Comparison of ENCODE assay signal across 27 cellular contexts in the genomic region with DNA sequence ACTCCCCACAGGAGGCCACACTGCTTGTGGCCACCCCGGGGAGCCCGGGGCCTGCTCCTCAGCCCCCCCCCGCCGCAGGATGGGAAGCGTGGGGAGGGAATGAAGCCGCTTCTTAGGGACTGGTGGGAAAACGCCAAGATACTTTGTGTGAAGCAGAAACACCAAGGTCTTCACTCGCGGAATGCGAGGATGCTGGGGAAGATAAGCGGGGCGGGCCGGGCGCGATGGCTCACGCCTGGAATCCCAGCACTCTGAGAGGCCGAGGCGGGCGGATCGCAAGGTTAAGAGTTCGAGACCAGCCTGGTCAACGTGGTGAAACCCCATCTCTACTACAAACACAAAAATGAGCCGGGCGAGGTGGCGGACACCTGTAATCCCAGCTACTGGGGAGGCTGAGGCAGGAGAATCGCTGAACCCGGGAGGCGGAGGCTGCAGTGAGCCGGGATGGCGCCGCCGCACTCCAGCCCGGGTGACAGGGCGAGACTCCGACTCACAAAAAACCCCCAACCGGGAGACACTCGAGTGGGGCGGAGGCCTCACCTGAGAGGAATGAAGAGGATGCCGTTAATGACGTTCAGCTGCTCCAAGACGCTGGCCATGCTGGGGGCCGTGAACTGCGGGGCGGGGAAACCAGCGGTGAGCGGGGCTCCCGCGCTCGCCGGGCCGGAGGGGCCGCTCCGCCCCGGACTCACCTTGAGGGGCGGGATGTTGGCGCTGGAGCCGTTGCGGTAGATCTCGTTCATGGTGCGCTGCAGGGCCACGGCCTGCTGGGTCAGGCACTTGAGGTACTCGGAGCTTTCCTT. TPM values are rescaled to one million over a fixed set of nuclear protein-coding genes. Genes with fewer than 3 reads are reported as not detected.
DNase-seq lines count a peak whose midpoint lies in the region; ATAC-seq, FAIRE-seq and TF ChIP-seq lines count a peak whose summit lies in the region.
"Had no signal": no experiment of that assay in that cellular context is flagged by ENCODE, and none has a peak within 500 bp of the region (broad histone marks: within the 10 kb centered on the region; RNA-seq: fewer than 3 reads in every experiment).

No MANE protein-coding gene starts in this region.

- no peaks in the 10 kb centered on the region for H3K9me3 Mint-ChIP-seq in MCF 10A (ENCODE audit: unreplicated experiment)
- H3K9me3 Mint-ChIP-seq: naive B cell; stimulated activated naive CD8-positive, alpha-beta T cell treated with anti-CD3 and anti-CD28 coated beads, Interleukin-15, amount 100 ng/mL, for 72 hours; T-helper 1 cell treated with Interleukin-12 subunit alpha and Interleukin-12 subunit beta and Interleukin-4 antibody, amounts not matched to agents 30 μg/mL and 1 μg/mL, for 36 hours had no signal

- no peak overlapping the region for H3K18ac ChIP-seq in neuronal stem cell (ENCODE audit: low read length)

- no peak overlapping the region for H2AFZ ChIP-seq in K562 (ENCODE audit: low read depth, low read length)
- no peak overlapping the region for H2AFZ ChIP-seq in neuronal stem cell (ENCODE audit: low read length)
- H2AFZ ChIP-seq: parathyroid adenoma had no signal

- H3K27me3 ChIP-seq in breast epithelium = no peaks in the 10 kb centered on the region
- H3K27me3 ChIP-seq in K562 (ENCODE audit: control insufficient read depth in 2 of 2, insufficient read depth in 2 of 2, low read length in 2 of 2) = no peaks in the 10 kb centered on the region
- H3K27me3 ChIP-seq in neuronal stem cell (ENCODE audit: control insufficient read depth in 3 of 3, insufficient read depth in 3 of 3, low read depth in 1 of 3, low read length in 3 of 3) = no peaks in the 10 kb centered on the region
- H3K27me3 ChIP-seq: BE2C, left lung, transverse colon had no signal

- no peaks in the 10 kb centered on the region for H3K79me2 ChIP-seq in K562 (ENCODE audit: control insufficient read depth, insufficient read depth, low read length)
- H3K79me2 ChIP-seq: parathyroid adenoma had no signal

- no peak overlapping the region for H3K9ac ChIP-seq in K562 (ENCODE audit: insufficient read depth in 1 of 2, low read depth in 2 of 2, low read length in 2 of 2)
- no peak overlapping the region for H3K9ac ChIP-seq in neuronal stem cell (ENCODE audit: low read depth, low read length, poor library complexity)
- H3K9ac ChIP-seq: parathyroid adenoma had no signal

- peaks cover 3% of the 10 kb centered on the region for H3K36me3 ChIP-seq in breast epithelium
- H3K36me3 ChIP-seq in K562 (ENCODE audit: control insufficient read depth, insufficient read depth, low read length) = peaks cover 64% of the 10 kb centered on the region; the same call in 1 of the 3 replicates
- H3K36me3 ChIP-seq in neuronal stem cell (replicated peaks in 1 of 2; ENCODE audit: control insufficient read depth in 2 of 2, insufficient read depth in 2 of 2, low read length in 2 of 2) = peaks cover 5 to 43% of the 10 kb centered on the region in 2 donors

- no peak for TF ChIP-seq EP300 in K562 (IDR thresholded peaks at IDR 0.05; ENCODE audit: low read length)

- no peaks in the 10 kb centered on the region for H3K9me1 ChIP-seq in K562 (ENCODE audit: control insufficient read depth, insufficient read depth, low read length)

- DNase-seq in breast epithelium (ENCODE audit: low spot score in 2 of 2) (peak; percentile 15 to 47), MCF 10A (ENCODE audit: unreplicated experiment) (no peak), K562 (ENCODE audit: extremely low read depth in 1 of 4, low spot score in 3 of 4) (no peak), neuronal stem cell (ENCODE audit: low spot score) (no peak), NCI-H2171 treated with DMSO at 0.1 percent for 48 hours (lab: John Stamatoyannopoulos, UW) (no peak), NCI-H1092 treated with DMSO at 0.1 percent for 48 hours (lab: John Stamatoyannopoulos, UW) (no peak)
- DNase-seq: activated CD4-positive, alpha-beta T cell treated with anti-CD3 and anti-CD28 coated beads for 1 hour; BE2C; cerebellar nuclear complex; effector CD4-positive, alpha-beta T cell; erythroblast; GF-D8; mesendoderm; naive B cell; NCI-H1105; NCI-H2029; NCI-H226; NCI-H774; transverse colon had no signal

- intact Hi-C loops in breast epithelium (cut with DNase I; ENCODE audit: low total_unique reads) (no loop called here), MCF 10A (cut with micrococcal nuclease) (no loop called here), K562 (cut with micrococcal nuclease) (no loop called here)

- H3K27ac Mint-ChIP-seq in MCF 10A (ENCODE audit: low read depth, unreplicated experiment) = no peak overlapping the region
- H3K27ac Mint-ChIP-seq: T-helper 1 cell treated with Interleukin-12 subunit alpha and Interleukin-12 subunit beta and Interleukin-4 antibody, amounts not matched to agents 30 μg/mL and 1 μg/mL, for 36 hours had no signal

- BruUV-seq in MCF 10A (replicated peaks; lab: Mats Ljungman, UMichigan) = no TSS peak
- no TSS peak for BruUV-seq in K562 (replicated peaks; lab: Mats Ljungman, UMichigan)

- H3K4me3 ChIP-seq in breast epithelium (no peak overlapping the region), K562 (no peak overlapping the region), neuronal stem cell (ENCODE audit: low read length in 2 of 2) (no peak overlapping the region)
- H3K4me3 ChIP-seq: left lung, transverse colon had no signal

- no peak for FAIRE-seq in K562 (lab: Jason Lieb, UNC)
- FAIRE-seq: H1 had no signal

- no peak for TF ChIP-seq RAD21 in K562 (CRISPR knock-in tag; conservative IDR thresholded peaks at IDR 0.05 in 1 of 2, IDR thresholded peaks at IDR 0.05 in 1 of 2)

- H2BK120ac ChIP-seq in neuronal stem cell (ENCODE audit: low read depth, low read length) = no peak overlapping the region

- TF ChIP-seq CTCF in breast epithelium (IDR thresholded peaks at IDR 0.05) (no peak), MCF 10A (IDR thresholded peaks at IDR 0.05; ENCODE audit: unreplicated experiment) (no peak), K562 (IDR thresholded peaks at IDR 0.05 in 2 of 3, conservative IDR thresholded peaks at IDR 0.05 in 1 of 3; ENCODE audit: insufficient read depth in 2 of 3, low read depth in 1 of 3, low read length in 3 of 3) (no peak)

- H2BK5ac ChIP-seq in neuronal stem cell (ENCODE audit: low read length) = peak overlapping the region; percentile 35

- no peak overlapping the region for H2AK5ac ChIP-seq in neuronal stem cell (ENCODE audit: low read depth, low read length)

- no peak overlapping the region for H3K14ac ChIP-seq in neuronal stem cell (ENCODE audit: low read length)

- H3K4me2 ChIP-seq in K562 (ENCODE audit: insufficient read depth, low read length) (no peak overlapping the region), neuronal stem cell (ENCODE audit: insufficient read depth, low read length, poor library complexity, severe bottlenecking) (no peak overlapping the region)

- H3K4me1 ChIP-seq in breast epithelium (peaks cover 0 to 3% of the 10 kb centered on the region in 2 donors), K562 (replicated peaks in 1 of 2; ENCODE audit: control insufficient read depth in 2 of 2, insufficient read depth in 2 of 2, low read length in 2 of 2) (peaks cover 0 to 48% of the 10 kb centered on the region in 2 experiments; a peak in 2 of 5 replicates), neuronal stem cell (ENCODE audit: control insufficient read depth in 2 of 2, insufficient read depth in 1 of 2, low read depth in 1 of 2, low read length in 2 of 2) (no peaks in the 10 kb centered on the region)
- H3K4me1 ChIP-seq: BE2C had no signal

- 96% methylated on average over 16 of the region's 62 CpGs for WGBS in K562 (ENCODE audit: insufficient coverage, low coverage, missing lambda C conversion rate)
- WGBS in neuronal stem cell (ENCODE audit: extremely low coverage in 2 of 2, insufficient read length in 2 of 2, insufficient replicate concordance in 1 of 2), 2 donors = no CpG with 5 or more reads among the region's 62 CpGs

- POLR2A ChIA-PET in MCF 10A (lab: Yijun Ruan, JAX) = no interaction called here
- POLR2A ChIA-PET in K562 (lab: Yijun Ruan, JAX) = interaction anchor here (0.9 kb wide), 1 partner anchor 13 kb away, joined by 3 read pairs; no protein-coding TSS in a partner anchor

- H3K9me3 ChIP-seq in breast epithelium = no peaks in the 10 kb centered on the region
- no peaks in the 10 kb centered on the region for H3K9me3 ChIP-seq in K562 (replicated peaks; ENCODE audit: control insufficient read depth, insufficient read depth, low read depth, low read length)
- H3K9me3 ChIP-seq in neuronal stem cell (replicated peaks in 1 of 2; ENCODE audit: control insufficient read depth in 2 of 2, insufficient read depth in 1 of 2, low read depth in 1 of 2, low read length in 2 of 2) = no peaks in the 10 kb centered on the region
- H3K9me3 ChIP-seq: BE2C, left lung, transverse colon had no signal

- H3K4me3 Mint-ChIP-seq in MCF 10A (ENCODE audit: unreplicated experiment) = no peak overlapping the region
- H3K4me3 Mint-ChIP-seq: naive B cell; stimulated activated naive CD8-positive, alpha-beta T cell treated with anti-CD3 and anti-CD28 coated beads, Interleukin-15, amount 100 ng/mL, for 72 hours; T-helper 1 cell treated with Interleukin-12 subunit alpha and Interleukin-12 subunit beta and Interleukin-4 antibody, amounts not matched to agents 30 μg/mL and 1 μg/mL, for 36 hours had no signal

- 0 out of 2 replicates have a peak, but pooled peaks cover 3% of the 10 kb centered on the region for H4K20me1 ChIP-seq in K562 (replicated peaks; ENCODE audit: control insufficient read depth, insufficient read depth, low read length)

- ATAC-seq in K562 (no peak), GM18907 (IDR thresholded peaks at IDR 0.05; ENCODE audit: unreplicated experiment) (no peak), HG02588 (IDR thresholded peaks at IDR 0.05; ENCODE audit: unreplicated experiment) (no peak)
- ATAC-seq: left lung had no signal

- H4K8ac ChIP-seq in neuronal stem cell (ENCODE audit: low read depth, low read length) = no peak overlapping the region

- TF ChIP-seq POLR2A in breast epithelium (IDR thresholded peaks at IDR 0.05) = no peak
- no peak for TF ChIP-seq POLR2A in K562 (conservative IDR thresholded peaks at IDR 0.05)

- H3K23ac ChIP-seq in neuronal stem cell (ENCODE audit: low read depth, low read length, poor library complexity) = no peak overlapping the region

- in situ Hi-C loops in K562 (cut with MboI) = no loop called here

- H2BK12ac ChIP-seq in neuronal stem cell (ENCODE audit: low read length) = no peak overlapping the region

- H2BK15ac ChIP-seq in neuronal stem cell (ENCODE audit: low read length) = no peak overlapping the region

- no peaks in the 10 kb centered on the region for H3K27me3 Mint-ChIP-seq in MCF 10A (ENCODE audit: insufficient read depth, unreplicated experiment)
- H3K27me3 Mint-ChIP-seq: naive B cell; stimulated activated naive CD8-positive, alpha-beta T cell treated with anti-CD3 and anti-CD28 coated beads, Interleukin-15, amount 100 ng/mL, for 72 hours had no signal

- H3K36me3 Mint-ChIP-seq in MCF 10A (ENCODE audit: insufficient read depth, unreplicated experiment) = peaks cover 74% of the 10 kb centered on the region
- H3K36me3 Mint-ChIP-seq: naive B cell had no signal

- CTCF ChIA-PET in MCF 10A (lab: Yijun Ruan, JAX) = no interaction called here
- CTCF ChIA-PET in K562 (lab: Yijun Ruan, JAX; ENCODE audit: low intra/inter-chr PET ratio) = no interaction called here

- no peaks in the 10 kb centered on the region for H3K4me1 Mint-ChIP-seq in MCF 10A (ENCODE audit: insufficient read depth, unreplicated experiment)

- H3K4ac ChIP-seq in neuronal stem cell (ENCODE audit: low read length) = no peak overlapping the region

- H4K91ac ChIP-seq in neuronal stem cell (ENCODE audit: low read depth, low read length, poor library complexity) = no peak overlapping the region

- peaks cover 2% of the 10 kb centered on the region for H3K79me1 ChIP-seq in neuronal stem cell (ENCODE audit: low read depth, low read length)

- H3K27ac ChIP-seq in breast epithelium (no peak overlapping the region), K562 (ENCODE audit: extremely low read depth, low read depth, low read length) (no peak overlapping the region), neuronal stem cell (replicated peaks; ENCODE audit: low read length) (no peak overlapping the region)
- H3K27ac ChIP-seq: left lung, parathyroid adenoma, transverse colon had no signal

RNA-seq across cellular contexts. Expression of gene CLUH, which starts 20.3 kb away (rescaled TPM):
- total RNA-seq in breast epithelium (10 to 100 TPM; 37.6 to 77.7 (median 50.6) TPM), MCF 10A (2022) (66.6 and 80.4 TPM in 2 replicates), K562 (2014; rRNA removed) (63.0 and 94.0 TPM in 2 replicates), K562 (2014; rRNA removed; fragmentation: Illumina TruSeq; extraction: Trizol) (13.7 and 21.2 TPM in 2 replicates), K562 (2015; rRNA removed; fragmentation: Illumina TruSeq; extraction: Trizol) (33.2 and 34.8 TPM in 2 replicates), K562 (2021) (126 and 140 TPM in 2 replicates)
- 95.4 and 344 TPM in 2 replicates for total RNA-seq in K562 (2011; cell fraction: chromatin; rRNA removed; ENCODE audit: low replicate concordance)
- total RNA-seq in K562 (2011; cell fraction: nucleolus; rRNA removed) = 211 and 238 TPM in 2 replicates
- 98.1 and 116 TPM in 2 replicates for total RNA-seq in K562 (2011; cell fraction: nucleoplasm; rRNA removed)
- polyA plus RNA-seq in K562 (2011; rRNA removed) (15.3 and 40.1 TPM in 2 replicates), K562 (2014; fragmentation: Illumina TruSeq; extraction: Trizol) (71.2 and 88.2 TPM in 2 replicates), K562 (2014; fragmentation: Nextera tagmentation; extraction: Ambion mirVana) (under 1 TPM; 0.21 to 0.25 TPM), K562 (2014; rRNA removed) (72.8 and 73.4 TPM in 2 replicates)
- 15.5 and 39.0 TPM in 2 replicates for polyA plus RNA-seq in K562 (2011; cell fraction: cytosol; rRNA removed)
- polyA plus RNA-seq in K562 (2011; cell fraction: nucleus; rRNA removed) = 204 and 334 TPM in 2 replicates
- 52.7 and 74.7 TPM in 2 replicates for polyA plus RNA-seq in K562 (2012)
- 12.6 and 14.7 TPM in 2 replicates for polyA minus RNA-seq in K562 (2011; rRNA and poly(A)+ RNA removed)
- 49.7 and 59.2 TPM in 2 replicates for polyA minus RNA-seq in K562 (2011; cell fraction: cytosol; rRNA and poly(A)+ RNA removed)
- polyA minus RNA-seq in K562 (2011; cell fraction: nucleus; rRNA and poly(A)+ RNA removed) = 57.4 and 59.4 TPM in 2 replicates
- polyA plus RNA-seq in neuronal stem cell (2013, experiment 1 of 2) = 15.4 TPM
- 13.9 TPM for polyA plus RNA-seq in neuronal stem cell (2013, experiment 2 of 2)

RNA-seq across cellular contexts. Expression of gene CCDC92B, which starts 58.2 kb away (rescaled TPM):
- total RNA-seq in breast epithelium (under 1 TPM in 1 of 3 donors, not detected in 2; 0.33 TPM), MCF 10A (2022) (not detected in 2 replicates), K562 (2014; rRNA removed) (not detected in 2 replicates), K562 (2014; rRNA removed; fragmentation: Illumina TruSeq; extraction: Trizol) (not detected in 2 replicates), K562 (2015; rRNA removed; fragmentation: Illumina TruSeq; extraction: Trizol) (not detected in 2 replicates), K562 (2021) (not detected in 2 replicates)
- not detected in 2 replicates for total RNA-seq in K562 (2011; cell fraction: chromatin; rRNA removed; ENCODE audit: low replicate concordance)
- total RNA-seq in K562 (2011; cell fraction: nucleolus; rRNA removed) = 0.13 TPM in 1 of 2 replicates, not detected in the other
- total RNA-seq in K562 (2011; cell fraction: nucleoplasm; rRNA removed) = not detected in 2 replicates
- polyA plus RNA-seq in K562 (2011; rRNA removed) (not detected in 2 replicates), K562 (2014; fragmentation: Illumina TruSeq; extraction: Trizol) (not detected in 2 replicates), K562 (2014; fragmentation: Nextera tagmentation; extraction: Ambion mirVana) (not detected), K562 (2014; rRNA removed) (not detected in 2 replicates)
- polyA plus RNA-seq in K562 (2011; cell fraction: cytosol; rRNA removed) = not detected in 2 replicates
- polyA plus RNA-seq in K562 (2011; cell fraction: nucleus; rRNA removed) = not detected in 2 replicates
- not detected in 2 replicates for polyA plus RNA-seq in K562 (2012)
- not detected in 2 replicates for polyA minus RNA-seq in K562 (2011; rRNA and poly(A)+ RNA removed)
- polyA minus RNA-seq in K562 (2011; cell fraction: cytosol; rRNA and poly(A)+ RNA removed) = not detected in 2 replicates
- not detected in 2 replicates for polyA minus RNA-seq in K562 (2011; cell fraction: nucleus; rRNA and poly(A)+ RNA removed)
- 0.35 TPM for polyA plus RNA-seq in neuronal stem cell (2013, experiment 1 of 2)
- polyA plus RNA-seq in neuronal stem cell (2013, experiment 2 of 2) = 0.42 TPM
- total RNA-seq: fibroblast of villous mesenchyme had no signal

Comparison
In these comparisons a context has a peak if more than half of its experiments do, and no peak if none do; other contexts are left out.
1. DNase-seq: peak in breast epithelium (2 of 2); none in MCF 10A (single experiment), K562 (0 of 4), neuronal stem cell (single experiment), NCI-H2171 treated with DMSO at 0.1 percent for 48 hours (single experiment) and NCI-H1092 treated with DMSO at 0.1 percent for 48 hours (single experiment).